In genomic region chr11:48066881-48067800, GRCh38 we compare ENCODE assay signal across 10 cellular contexts.
DNase-seq lines count a peak whose midpoint lies in the region; ATAC-seq and TF ChIP-seq lines count a peak whose summit lies in the region.
"Had no signal": no experiment of that assay in that cellular context is flagged by ENCODE, and none has a peak within 500 bp of the region (broad histone marks: within the 10 kb centered on the region; RNA-seq: fewer than 3 reads in every experiment).

No MANE protein-coding gene starts in this region.

- no peak overlapping the region for H3K27ac ChIP-seq in H9 (ENCODE audit: insufficient read length, low read depth, low read length)
- H3K27ac ChIP-seq in heart right ventricle: peak overlapping the region in 8 of 10 donors; percentile 3 to 63 (median 17)
- peak overlapping the region; percentile 0 to 55 (median 36) for H3K27ac ChIP-seq in sigmoid colon

- no peaks in the 10 kb centered on the region for H3K79me2 ChIP-seq in H9 (ENCODE audit: insufficient read depth, low read length)

- ATAC-seq in heart right ventricle: peak in 4 of 8 donors; percentile 19 to 36 (median 32)

- H3K27me3 ChIP-seq in H9 (ENCODE audit: insufficient read depth, low read length) (no peaks in the 10 kb centered on the region), heart right ventricle (no peaks in the 10 kb centered on the region), sigmoid colon (no peaks in the 10 kb centered on the region)

- H3K4ac ChIP-seq in H9 (ENCODE audit: low read depth, low read length): no peak overlapping the region

- H3K27ac Mint-ChIP-seq in H9: peak overlapping the region; percentile 52 to 86 (median 55); a peak in 3 of 7 replicates
- H3K27ac Mint-ChIP-seq: activated T-helper 1 cell treated with anti-CD3 and anti-CD28 coated beads, Interleukin-12 subunit alpha, Interleukin-12 subunit beta, Interleukin-2, Interleukin-4 antibody, amounts not matched to agents 30 ng/mL and 10 ng/mL and 1 ng/mL, durations not matched to agents 14 hours and 24 hours and 36 hours had no signal

- H3K79me1 ChIP-seq in H9 (ENCODE audit: insufficient read depth, low read depth, low read length, poor library complexity, severe bottlenecking): peaks cover 4% of the 10 kb centered on the region

- no peak overlapping the region for H3K18ac ChIP-seq in H9 (ENCODE audit: insufficient read length, low read depth, low read length)

- H3K9ac ChIP-seq in H9 (ENCODE audit: extremely low read depth, insufficient read length, low read length): no peak overlapping the region

- H3K9me3 ChIP-seq in H9 (ENCODE audit: control insufficient read depth, low read depth, low read length) (no peaks in the 10 kb centered on the region), heart right ventricle (no peaks in the 10 kb centered on the region), sigmoid colon (no peaks in the 10 kb centered on the region)

- no peak overlapping the region for H2BK20ac ChIP-seq in H9 (ENCODE audit: low read depth, low read length, poor library complexity, severe bottlenecking)

- H3K36me3 ChIP-seq in heart right ventricle (peaks cover 0 to 11% (median 0%) of the 10 kb centered on the region in 9 donors), sigmoid colon (no peaks in the 10 kb centered on the region)

- no peak for DNase-seq in H9
- DNase-seq in SKM-1 treated with dmso at 0.1 percent for 144 hours (lab: John Stamatoyannopoulos, UW; ENCODE audit: unreplicated experiment): peak; percentile 56
- no peak for DNase-seq in heart right ventricle
- no peak for DNase-seq in sigmoid colon
- DNase-seq in globus pallidus (ENCODE audit: low spot score): no peak
- DNase-seq in NCI-H446 (lab: John Stamatoyannopoulos, UW): no peak
- DNase-seq in central memory CD4-positive, alpha-beta T cell: no peak
- DNase-seq in amniotic stem cell (lab: John Stamatoyannopoulos, UW): no peak
- DNase-seq: islet precursor cell had no signal

- intact Hi-C loops in heart right ventricle (cut with DNase I) (no loop called here), sigmoid colon (cut with DNase I) (loop anchor here (10.0 kb wide), 1 partner anchor 82 kb away; the partner anchor contains the start of gene PTPRJ)

- H4K91ac ChIP-seq in H9 (ENCODE audit: insufficient read length, low read depth, low read length): no peak overlapping the region

- 0 out of 2 replicates have a peak overlapping the region, but pooled peaks have one; percentile 7 for H3K14ac ChIP-seq in H9 (ENCODE audit: insufficient read depth, low read length)

- no peaks in the 10 kb centered on the region for H3K9me3 Mint-ChIP-seq in H9
- H3K9me3 Mint-ChIP-seq: activated T-helper 1 cell treated with anti-CD3 and anti-CD28 coated beads, Interleukin-12 subunit alpha, Interleukin-12 subunit beta, Interleukin-2, Interleukin-4 antibody, amounts not matched to agents 30 ng/mL and 10 ng/mL and 1 ng/mL, durations not matched to agents 14 hours and 24 hours and 36 hours had no signal

- H3K56ac ChIP-seq in H9 (ENCODE audit: insufficient read length, low read depth, low read length): no peak overlapping the region

- H3K4me1 Mint-ChIP-seq in H9: peaks cover 12 to 15% of the 10 kb centered on the region in 2 experiments

- no peak overlapping the region for H3K4me2 ChIP-seq in H9 (ENCODE audit: insufficient read depth, insufficient read length, low read length)

- H2AK5ac ChIP-seq in H9 (ENCODE audit: insufficient read length, low read length): no peak overlapping the region

- H3K23me2 ChIP-seq in H9 (ENCODE audit: insufficient read length, low read depth, low read length, poor library complexity, severe bottlenecking): no peaks in the 10 kb centered on the region

- no peak for TF ChIP-seq POLR2A in sigmoid colon (IDR thresholded peaks at IDR 0.05)

- H4K8ac ChIP-seq in H9 (replicated peaks; ENCODE audit: insufficient read length, low read depth, low read length): no peak overlapping the region

- no peaks in the 10 kb centered on the region for H4K20me1 ChIP-seq in H9 (ENCODE audit: control insufficient read depth, insufficient read depth, insufficient read length)

- H3K27me3 Mint-ChIP-seq in H9 (ENCODE audit: low read depth): no peaks in the 10 kb centered on the region

- H3K4me3 ChIP-seq in heart right ventricle (peak overlapping the region in 2 of 10 donors; percentile 15 to 26), sigmoid colon (no peak overlapping the region)

- H3K4me1 ChIP-seq in H9 (ENCODE audit: insufficient read depth, low read length): no peaks in the 10 kb centered on the region
- H3K4me1 ChIP-seq in heart right ventricle: peaks cover 4 to 56% (median 30%) of the 10 kb centered on the region in 9 donors
- H3K4me1 ChIP-seq in sigmoid colon: peaks cover 0 to 34% (median 18%) of the 10 kb centered on the region in 4 donors

- TF ChIP-seq CTCF in H9 (conservative IDR thresholded peaks at IDR 0.05) (no peak), heart right ventricle (IDR thresholded peaks at IDR 0.05) (no peak), sigmoid colon (IDR thresholded peaks at IDR 0.05) (no peak)

- no peak overlapping the region for H2AFZ ChIP-seq in H9 (ENCODE audit: low read length)

- H2BK120ac ChIP-seq in H9 (ENCODE audit: low read depth, low read length, poor library complexity, severe bottlenecking): no peak overlapping the region

- no peak overlapping the region for H3K4me3 Mint-ChIP-seq in H9
- H3K4me3 Mint-ChIP-seq: activated T-helper 1 cell treated with anti-CD3 and anti-CD28 coated beads, Interleukin-12 subunit alpha, Interleukin-12 subunit beta, Interleukin-2, Interleukin-4 antibody, amounts not matched to agents 30 ng/mL and 10 ng/mL and 1 ng/mL, durations not matched to agents 14 hours and 24 hours and 36 hours had no signal

- no peak overlapping the region for H2BK15ac ChIP-seq in H9 (ENCODE audit: low read depth, low read length)

- H3T11ph ChIP-seq in H9 (ENCODE audit: low read length): no peak overlapping the region

- no peak overlapping the region for H2BK12ac ChIP-seq in H9 (ENCODE audit: insufficient read length, low read depth, low read length)

- no peak for TF ChIP-seq EP300 in sigmoid colon (IDR thresholded peaks at IDR 0.05)

- H2BK5ac ChIP-seq in H9 (ENCODE audit: insufficient read length, low read length): no peak overlapping the region

- no peak overlapping the region for H3K23ac ChIP-seq in H9 (ENCODE audit: insufficient read length, low read depth, low read length)

- no peak overlapping the region for H4K5ac ChIP-seq in H9 (ENCODE audit: insufficient read length, low read depth, low read length)

- H3K36me3 Mint-ChIP-seq in H9 (ENCODE audit: insufficient read depth in 1 of 3, low read depth in 3 of 3): no peaks in the 10 kb centered on the region

- WGBS in H9 (ENCODE audit: extremely low coverage, insufficient read length, low lambda C conversion rate): no CpG with 5 or more reads among the region's 10 CpGs
- WGBS in heart right ventricle, 2 donors: 50 to 57% methylated on average over 10 of the region's 10 CpGs
- 67 to 88% methylated on average over 10 of the region's 10 CpGs for WGBS in sigmoid colon, 2 donors
